Comparison of ENCODE assay signal across 20 cellular contexts in the genomic region with DNA sequence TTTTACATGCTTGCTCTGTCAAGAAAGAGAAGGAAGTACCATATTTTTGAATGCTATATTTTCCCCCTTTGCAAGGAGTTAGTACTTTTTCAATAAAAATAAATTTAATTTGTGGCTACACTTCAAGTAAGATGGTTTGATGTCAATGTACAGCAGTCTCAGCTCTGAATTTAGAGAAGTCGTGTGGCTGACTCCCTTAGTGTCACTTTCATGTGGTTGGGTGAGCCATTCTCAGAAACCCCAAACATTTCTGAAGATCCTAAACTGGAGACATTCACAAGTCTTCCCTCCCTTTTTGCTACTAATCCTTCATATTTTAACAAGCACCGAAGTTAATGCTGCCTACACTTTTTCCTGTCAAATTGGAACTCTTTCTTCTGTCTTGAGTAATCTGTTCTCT.
"Had no signal": no experiment of that assay in that cellular context is flagged by ENCODE, and none has a peak within 500 bp of the region (broad histone marks: within the 10 kb centered on the region; RNA-seq: fewer than 3 reads in every experiment).

No MANE protein-coding gene starts in this region.

- H3K9me3 Mint-ChIP-seq: activated naive CD8-positive, alpha-beta T cell treated with anti-CD3 and anti-CD28 coated beads, Interleukin-2, amount 10 ng/mL, durations not matched to agents 7 days and 5 days; T-cell had no signal

- H3K27ac Mint-ChIP-seq: activated CD8-positive, alpha-beta T cell treated with anti-CD3 and anti-CD28 coated beads, Interleukin-2, amount 10 ng/mL, durations not matched to agents 7 days and 5 days; activated naive CD8-positive, alpha-beta T cell treated with anti-CD3 and anti-CD28 coated beads, Interleukin-2, amount 10 ng/mL, durations not matched to agents 7 days and 5 days; T-cell had no signal

- H3K4me3 Mint-ChIP-seq: activated CD8-positive, alpha-beta T cell treated with anti-CD3 and anti-CD28 coated beads, Interleukin-2, amount 10 ng/mL, durations not matched to agents 7 days and 5 days; activated naive CD8-positive, alpha-beta T cell treated with anti-CD3 and anti-CD28 coated beads, Interleukin-2, amount 10 ng/mL, durations not matched to agents 7 days and 5 days; T-cell had no signal

- H3K4me1 Mint-ChIP-seq: T-cell had no signal

- DNase-seq: activated CD4-positive, alpha-beta T cell treated with anti-CD3 and anti-CD28 coated beads for 4 hours; activated CD4-positive, CD25-positive, alpha-beta regulatory T cell; activated CD8-positive, alpha-beta memory T cell treated with anti-CD3 and anti-CD28 coated beads, Interleukin-2, amount 50 U/mL, for 48 hours; activated CD8-positive, alpha-beta T cell treated with anti-CD3 and anti-CD28 coated beads, Interleukin-2, amount 10 ng/mL, durations not matched to agents 7 days and 5 days; activated naive CD4-positive, alpha-beta T cell treated with anti-CD3 and anti-CD28 coated beads, Interleukin-2, amount 50 U/mL, for 16 hours; activated naive CD8-positive, alpha-beta T cell treated with anti-CD3 and anti-CD28 coated beads, Interleukin-2, amount 10 ng/mL, durations not matched to agents 7 days and 5 days; activated T-cell treated with anti-CD3 and anti-CD28 coated beads, Interleukin-2, amount 50 U/mL, for 1 hour; aorta; caudate nucleus; colonic mucosa; Karpas-422; NCI-H1092; NCI-H2029 treated with DMSO at 0.1 percent for 48 hours; NCI-H524; RPMI8226; T-cell; T-helper 2 cell; T1000 had no signal

- ATAC-seq: activated CD8-positive, alpha-beta T cell treated with anti-CD3 and anti-CD28 coated beads, Interleukin-2, amount 10 ng/mL, durations not matched to agents 7 days and 5 days; Panc1; Right ventricle myocardium inferior; T-cell had no signal

- H3K36me3 Mint-ChIP-seq: activated naive CD8-positive, alpha-beta T cell treated with anti-CD3 and anti-CD28 coated beads, Interleukin-2, amount 10 ng/mL, durations not matched to agents 7 days and 5 days; T-cell had no signal
